ENCODE assay signal across 13 cellular contexts in the genomic region with DNA sequence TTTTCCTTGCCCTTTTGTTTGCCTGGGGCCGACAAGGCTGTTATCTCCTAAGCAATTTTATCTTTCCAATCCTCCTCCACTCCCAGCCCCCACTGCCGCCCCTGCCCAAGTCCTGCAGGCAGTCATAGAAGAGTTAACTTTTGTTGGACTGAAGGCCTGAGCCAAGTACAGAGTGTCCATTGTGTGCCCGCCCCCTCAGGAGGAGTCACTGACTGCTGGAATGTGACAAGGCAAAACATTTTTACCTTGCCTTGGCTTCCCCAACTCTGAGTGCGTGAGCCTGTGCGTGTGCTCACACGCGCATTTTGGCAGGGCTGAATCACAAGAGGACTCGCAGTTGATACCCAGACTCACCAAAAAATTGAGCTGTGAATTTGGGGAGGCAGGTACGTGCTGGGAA. TPM values are rescaled to one million over a fixed set of nuclear protein-coding genes. Genes with fewer than 3 reads are reported as not detected.
DNase-seq lines count a peak whose midpoint lies in the region; ATAC-seq and TF ChIP-seq lines count a peak whose summit lies in the region.
"Had no signal": no experiment of that assay in that cellular context is flagged by ENCODE, and none has a peak within 500 bp of the region (broad histone marks: within the 10 kb centered on the region; RNA-seq: fewer than 3 reads in every experiment).

No MANE protein-coding gene starts in this region.

- 37 to 65% (median 43%) methylated on average over 9 of the region's 9 CpGs for WGBS in heart left ventricle, 4 donors

- no peak for DNase-seq in WTC11 (ENCODE audit: low spot score)
- peak in 2 of 5 donors; percentile 31 to 63 for DNase-seq in heart left ventricle
- DNase-seq in neural crest cell (ENCODE audit: low read depth, low spot score) = no peak
- no peak for DNase-seq in type B pancreatic cell (ENCODE audit: extremely low spot score, unreplicated experiment)
- DNase-seq in natural killer cell treated with Interleukin-12 subunit alpha and Interleukin-12 subunit beta and Interleukin-15 and Interleukin-18, amount 100 ng/mL, for 72 hours (ENCODE audit: low spot score) = no peak
- no peak for DNase-seq in activated CD4-positive, alpha-beta T cell treated with anti-CD3 and anti-CD28 coated beads, Interleukin-2, amount 50 U/mL, for 4 hours
- no peak for DNase-seq in NK-92 (lab: John Stamatoyannopoulos, UW; ENCODE audit: unreplicated experiment)
- no peak for DNase-seq in HEK293T (ENCODE audit: extremely low spot score)
- DNase-seq: activated CD4-positive, alpha-beta memory T cell treated with anti-CD3 and anti-CD28 coated beads, Interleukin-2, amount 10 ng/mL, durations not matched to agents 7 days and 5 days; activated naive CD4-positive, alpha-beta T cell treated with Interleukin-2 at 50 U/mL for 16 hours; COR-L47; NCI-H1417 treated with DMSO at 0.1 percent for 48 hours had no signal

- H3K36me3 Mint-ChIP-seq in WTC11 = peaks cover 5% of the 10 kb centered on the region; the same call in 1 of the 2 replicates
- H3K36me3 Mint-ChIP-seq in neural crest cell (ENCODE audit: low read depth) = peaks cover 20% of the 10 kb centered on the region
- H3K36me3 Mint-ChIP-seq in type B pancreatic cell = peaks cover 35% of the 10 kb centered on the region
- H3K36me3 Mint-ChIP-seq in natural killer cell treated with Interleukin-12 subunit alpha and Interleukin-12 subunit beta and Interleukin-15 and Interleukin-18, amount 100 ng/mL, for 72 hours = peaks cover 6% of the 10 kb centered on the region

- no peak overlapping the region; the same call in none of the 2 replicates for H3K4me3 Mint-ChIP-seq in WTC11
- H3K4me3 Mint-ChIP-seq in neural crest cell = peak overlapping the region; percentile 4
- H3K4me3 Mint-ChIP-seq in type B pancreatic cell = peak overlapping the region; percentile 64
- H3K4me3 Mint-ChIP-seq in natural killer cell treated with Interleukin-12 subunit alpha and Interleukin-12 subunit beta and Interleukin-15 and Interleukin-18, amount 100 ng/mL, for 72 hours = no peak overlapping the region
- H3K4me3 Mint-ChIP-seq: activated CD4-positive, alpha-beta memory T cell treated with anti-CD3 and anti-CD28 coated beads, Interleukin-2, amount 10 ng/mL, durations not matched to agents 7 days and 5 days; dendritic cell treated with granulocyte-macrophage colony-stimulating factor and Interleukin-4, amounts not matched to agents 40 ng/mL and 50 ng/mL, for 4 days had no signal

- peaks cover 0 to 50% (median 24%) of the 10 kb centered on the region in 12 donors for H3K4me1 ChIP-seq in heart left ventricle

- H3K27ac ChIP-seq in heart left ventricle = peak overlapping the region in 3 of 12 donors; percentile 11 to 79 (median 16)

- POLR2A ChIA-PET in WTC11 (lab: Charles Lee) = no interaction called here
- POLR2A ChIA-PET in HEK293T (lab: Yijun Ruan, JAX) = interaction anchor here (1.1 to 1.3 kb wide), 2 partner anchors 16 to 18 kb away, joined by 3 to 4 read pairs; partner anchors contain the start of gene SETBP1

- H3K9me3 Mint-ChIP-seq in WTC11 (no peaks in the 10 kb centered on the region), neural crest cell (no peaks in the 10 kb centered on the region), type B pancreatic cell (peaks cover 5% of the 10 kb centered on the region)
- H3K9me3 Mint-ChIP-seq in natural killer cell treated with Interleukin-12 subunit alpha and Interleukin-12 subunit beta and Interleukin-15 and Interleukin-18, amount 100 ng/mL, for 72 hours = no peaks in the 10 kb centered on the region
- H3K9me3 Mint-ChIP-seq: dendritic cell treated with granulocyte-macrophage colony-stimulating factor and Interleukin-4, amounts not matched to agents 40 ng/mL and 50 ng/mL, for 4 days had no signal

- CTCF ChIA-PET in WTC11 (lab: Charles Lee) = interaction anchor here (1.0 to 1.7 kb wide), 2 partner anchors 18 to 516 kb away, joined by 3 to 4 read pairs; no protein-coding TSS in a partner anchor
- CTCF ChIA-PET in HEK293T (lab: Yijun Ruan, JAX) = no interaction called here

- TF ChIP-seq CTCF in WTC11 (IDR thresholded peaks at IDR 0.05) (no peak), heart left ventricle (IDR thresholded peaks at IDR 0.05) (no peak), neural crest cell (conservative IDR thresholded peaks at IDR 0.05) (no peak), type B pancreatic cell (conservative IDR thresholded peaks at IDR 0.05) (no peak)

- H3K36me3 ChIP-seq in heart left ventricle = peaks cover 0 to 4% (median 0%) of the 10 kb centered on the region in 9 donors

- no peak for TF ChIP-seq POLR2A in heart left ventricle (IDR thresholded peaks at IDR 0.05)

- H3K27me3 Mint-ChIP-seq in WTC11 (ENCODE audit: low read depth) (no peaks in the 10 kb centered on the region), neural crest cell (ENCODE audit: low read depth) (no peaks in the 10 kb centered on the region), type B pancreatic cell (no peaks in the 10 kb centered on the region)
- H3K27me3 Mint-ChIP-seq in natural killer cell treated with Interleukin-12 subunit alpha and Interleukin-12 subunit beta and Interleukin-15 and Interleukin-18, amount 100 ng/mL, for 72 hours = no peaks in the 10 kb centered on the region

- peak overlapping the region; percentile 14; the same call in 1 of the 2 replicates for H3K27ac Mint-ChIP-seq in WTC11
- no peak overlapping the region for H3K27ac Mint-ChIP-seq in neural crest cell (ENCODE audit: unreplicated experiment)
- peak overlapping the region; percentile 51 for H3K27ac Mint-ChIP-seq in type B pancreatic cell
- peak overlapping the region in 1 of 2 donors; percentile 24 for H3K27ac Mint-ChIP-seq in natural killer cell treated with Interleukin-12 subunit alpha and Interleukin-12 subunit beta and Interleukin-15 and Interleukin-18, amount 100 ng/mL, for 72 hours
- H3K27ac Mint-ChIP-seq: activated CD4-positive, alpha-beta memory T cell treated with anti-CD3 and anti-CD28 coated beads, Interleukin-2, amount 10 ng/mL, durations not matched to agents 7 days and 5 days; dendritic cell treated with granulocyte-macrophage colony-stimulating factor and Interleukin-4, amounts not matched to agents 40 ng/mL and 50 ng/mL, for 4 days had no signal

- H3K27me3 ChIP-seq in heart left ventricle = no peaks in the 10 kb centered on the region

- ATAC-seq in WTC11 = peak; percentile 72
- ATAC-seq in heart left ventricle = peak; percentile 74 to 78 (median 77)
- no peak for ATAC-seq in natural killer cell treated with Interleukin-12 subunit alpha and Interleukin-12 subunit beta and Interleukin-15 and Interleukin-18, amount 100 ng/mL, for 72 hours

- peaks cover 58% of the 10 kb centered on the region for H3K4me1 Mint-ChIP-seq in WTC11
- H3K4me1 Mint-ChIP-seq in neural crest cell = peaks cover 64% of the 10 kb centered on the region
- peaks cover 64% of the 10 kb centered on the region for H3K4me1 Mint-ChIP-seq in type B pancreatic cell (ENCODE audit: unreplicated experiment)
- peaks cover 57 to 64% of the 10 kb centered on the region in 2 donors for H3K4me1 Mint-ChIP-seq in natural killer cell treated with Interleukin-12 subunit alpha and Interleukin-12 subunit beta and Interleukin-15 and Interleukin-18, amount 100 ng/mL, for 72 hours (ENCODE audit: low read depth in 2 of 2)

- H3K4me3 ChIP-seq in heart left ventricle = peak overlapping the region in 5 of 12 donors; percentile 1 to 21 (median 8)

- intact Hi-C loops in heart left ventricle (cut with DNase I) = no loop called here

- no peaks in the 10 kb centered on the region for H3K9me3 ChIP-seq in heart left ventricle

TF ChIP-seq in WTC11, 78 proteins besides CTCF, POLR2A, EP300 and RAD21 (continues in another document):
- TF ChIP-seq ZNF671 (CRISPR knock-in tag; IDR thresholded peaks at IDR 0.05) (no peak), FOXK1 (CRISPR knock-in tag; IDR thresholded peaks at IDR 0.05) (no peak), FOXP1 (CRISPR knock-in tag; IDR thresholded peaks at IDR 0.05; ENCODE audit: borderline replicate concordance) (no peak)

TF ChIP-seq in HEK293T, 16 proteins besides CTCF, POLR2A, EP300 and RAD21:
- no peak for TF ChIP-seq SUZ12 (IDR thresholded peaks at IDR 0.05)
- TF ChIP-seq ZNF384 (IDR thresholded peaks at IDR 0.05) = no peak
- TF ChIP-seq SP1 (IDR thresholded peaks at IDR 0.05) = no peak
- TF ChIP-seq FOXM1 (IDR thresholded peaks at IDR 0.05; ENCODE audit: borderline replicate concordance) = no peak
- TF ChIP-seq L3MBTL2 (conservative IDR thresholded peaks at IDR 0.05) = no peak
- no peak for TF ChIP-seq CTBP1 (IDR thresholded peaks at IDR 0.05; ENCODE audit: borderline replicate concordance)
- no peak for TF ChIP-seq LEF1 (IDR thresholded peaks at IDR 0.05; ENCODE audit: borderline replicate concordance)
- no peak for TF ChIP-seq BHLHE40 (IDR thresholded peaks at IDR 0.05; ENCODE audit: borderline replicate concordance)
- no peak for TF ChIP-seq FOXA1 (IDR thresholded peaks at IDR 0.05)
- no peak for TF ChIP-seq ARNT (IDR thresholded peaks at IDR 0.05)
- no peak for TF ChIP-seq FOXK2 (IDR thresholded peaks at IDR 0.05)
- no peak for TF ChIP-seq HDGF (IDR thresholded peaks at IDR 0.05; ENCODE audit: borderline replicate concordance)
- no peak for TF ChIP-seq TARDBP (IDR thresholded peaks at IDR 0.05)
- no peak for TF ChIP-seq ELF4 (IDR thresholded peaks at IDR 0.05)
- TF ChIP-seq, protein P1, sequence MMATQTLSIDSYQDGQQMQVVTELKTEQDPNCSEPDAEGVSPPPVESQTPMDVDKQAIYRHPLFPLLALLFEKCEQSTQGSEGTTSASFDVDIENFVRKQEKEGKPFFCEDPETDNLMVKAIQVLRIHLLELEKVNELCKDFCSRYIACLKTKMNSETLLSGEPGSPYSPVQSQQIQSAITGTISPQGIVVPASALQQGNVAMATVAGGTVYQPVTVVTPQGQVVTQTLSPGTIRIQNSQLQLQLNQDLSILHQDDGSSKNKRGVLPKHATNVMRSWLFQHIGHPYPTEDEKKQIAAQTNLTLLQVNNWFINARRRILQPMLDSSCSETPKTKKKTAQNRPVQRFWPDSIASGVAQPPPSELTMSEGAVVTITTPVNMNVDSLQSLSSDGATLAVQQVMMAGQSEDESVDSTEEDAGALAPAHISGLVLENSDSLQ (IDR thresholded peaks at IDR 0.05) = no peak
- TF ChIP-seq NFRKB (IDR thresholded peaks at IDR 0.05) = no peak

RNA-seq across cellular contexts. Expression of gene SETBP1, which starts 16.2 kb away (rescaled TPM):
- total RNA-seq in WTC11 (2021) (5.9 to 9.6 TPM (median 6.3 TPM) in 3 replicates), heart left ventricle (10 to 100 TPM in 2 of 9 donors, 1 to 10 TPM in 7; 3.8 to 10.6 (median 6.1) TPM), neural crest cell (38.9 and 39.3 TPM in 2 replicates), type B pancreatic cell (ENCODE audit: low replicate concordance) (17.3 and 62.7 TPM in 2 replicates)
- polyA plus RNA-seq in heart left ventricle = 1 to 10 TPM; 1.2 to 1.4 TPM
- total RNA-seq in natural killer cell treated with Interleukin-12 subunit alpha and Interleukin-12 subunit beta and Interleukin-15 and Interleukin-18, amount 100 ng/mL, for 72 hours = 10 to 100 TPM; 77.9 to 79.6 TPM

Comparison
In these comparisons a context has a peak if more than half of its experiments do, and no peak if none do; other contexts are left out.
1. ATAC-seq: peak in WTC11 (single experiment) and heart left ventricle (4 of 4); none in natural killer cell treated with Interleukin-12 subunit alpha and Interleukin-12 subunit beta and Interleukin-15 and Interleukin-18, amount 100 ng/mL, for 72 hours (0 of 2).
2. H3K4me3 Mint-ChIP-seq: peak in neural crest cell (single experiment) and type B pancreatic cell (single experiment); none in WTC11 (single experiment) and natural killer cell treated with Interleukin-12 subunit alpha and Interleukin-12 subunit beta and Interleukin-15 and Interleukin-18, amount 100 ng/mL, for 72 hours (single experiment).